In genomic region chr4:46390353-46391058, GRCh38 we compare ENCODE assay signal across 10 cellular contexts. TPM values are rescaled to one million over a fixed set of nuclear protein-coding genes. Genes with fewer than 3 reads are reported as not detected.
A peak's percentile ranks its signal among the peaks of the same experiment; 100 is the strongest.
DNase-seq lines count a peak whose midpoint lies in the region; ATAC-seq, FAIRE-seq and TF ChIP-seq lines count a peak whose summit lies in the region.
"Had no signal": no experiment of that assay in that cellular context is flagged by ENCODE, and none has a peak within 500 bp of the region (broad histone marks: within the 10 kb centered on the region; RNA-seq: fewer than 3 reads in every experiment).

No MANE protein-coding gene starts in this region.

- in situ Hi-C loops in KBM-7 (cut with MboI; ENCODE audit: low pct_unique_long_range_greater_than_20kb, low sequenced_read_pairs): no loop called here

- no peak for TF ChIP-seq POLR2A in A549 (IDR thresholded peaks at IDR 0.05; ENCODE audit: low read length)
- no peak for TF ChIP-seq POLR2A in gastroesophageal sphincter (IDR thresholded peaks at IDR 0.05)
- no peak for TF ChIP-seq POLR2A in erythroblast (IDR thresholded peaks at IDR 0.05; ENCODE audit: low read length)

- H3K4me1 ChIP-seq in A549 (no peaks in the 10 kb centered on the region), gastroesophageal sphincter (peaks cover 0 to 26% (median 4%) of the 10 kb centered on the region in 3 donors), neural progenitor cell (no peaks in the 10 kb centered on the region)

- H3K36me3 Mint-ChIP-seq in T-helper 17 cell (ENCODE audit: low read depth): peaks cover 2% of the 10 kb centered on the region
- no peaks in the 10 kb centered on the region for H3K36me3 Mint-ChIP-seq in neural progenitor cell

- DNase-seq in A549 (ENCODE audit: low read depth in 1 of 2, low spot score in 1 of 2) (no peak), T-helper 17 cell (no peak), neural progenitor cell (ENCODE audit: low spot score) (peak; percentile 6), T-helper 1 cell (no peak), dermis blood vessel endothelial cell (no peak), KBM-7 (no peak), erythroblast (lab: John Stamatoyannopoulos, UW) (no peak)
- DNase-seq: AML-193 had no signal

- H3K79me2 ChIP-seq in neural progenitor cell (ENCODE audit: low read depth): no peaks in the 10 kb centered on the region

- H3K9me3 ChIP-seq in A549 (no peaks in the 10 kb centered on the region), T-helper 17 cell (ENCODE audit: control insufficient read depth, low read length, poor library complexity, severe bottlenecking) (no peaks in the 10 kb centered on the region), gastroesophageal sphincter (no peaks in the 10 kb centered on the region), neural progenitor cell (ENCODE audit: low read depth) (no peaks in the 10 kb centered on the region)

- FAIRE-seq in A549 (lab: Jason Lieb, UNC): no peak

- H3K27me3 Mint-ChIP-seq in T-helper 17 cell (peaks cover 23% of the 10 kb centered on the region), neural progenitor cell (ENCODE audit: insufficient read depth, low read depth) (peaks cover 28% of the 10 kb centered on the region)

- H3K4me2 ChIP-seq in A549: peak overlapping the region; percentile 63
- peak overlapping the region; percentile 80 for H3K4me2 ChIP-seq in neural progenitor cell

- TF ChIP-seq EP300 in A549 (IDR thresholded peaks at IDR 0.05) (no peak), gastroesophageal sphincter (IDR thresholded peaks at IDR 0.05) (no peak)

- peaks cover 12% of the 10 kb centered on the region for H3F3A ChIP-seq in neural progenitor cell (ENCODE audit: low read depth)

- H3K27ac Mint-ChIP-seq in T-helper 17 cell (no peak overlapping the region), neural progenitor cell (no peak overlapping the region)

- TF ChIP-seq RAD21 in A549 (conservative IDR thresholded peaks at IDR 0.05 in 1 of 2, IDR thresholded peaks at IDR 0.05 in 1 of 2): no peak

- H3K4me1 Mint-ChIP-seq in T-helper 17 cell: peaks cover 2% of the 10 kb centered on the region
- H3K4me1 Mint-ChIP-seq in neural progenitor cell: peaks cover 23% of the 10 kb centered on the region

- no peak for TF ChIP-seq CTCF in A549 (IDR thresholded peaks at IDR 0.05)
- no peak for TF ChIP-seq CTCF in gastroesophageal sphincter (IDR thresholded peaks at IDR 0.05)
- TF ChIP-seq CTCF in neural progenitor cell (IDR thresholded peaks at IDR 0.05): no peak

- 9% methylated on average over 11 of the region's 27 CpGs for WGBS in A549 (ENCODE audit: missing lambda C conversion rate)
- WGBS in gastroesophageal sphincter (ENCODE audit: low coverage in 1 of 2), 2 donors: 5 to 7% methylated on average over 10 to 15 of the region's 27 CpGs

- POLR2A ChIA-PET in A549 (lab: Yijun Ruan, JAX): no interaction called here

- H3K4me3 Mint-ChIP-seq in T-helper 17 cell (peak overlapping the region; percentile 39), neural progenitor cell (peak overlapping the region; percentile 82)

- peaks cover 5% of the 10 kb centered on the region for H4K20me1 ChIP-seq in neural progenitor cell (ENCODE audit: low read depth)

- peak overlapping the region; percentile 56 for H2AFZ ChIP-seq in neural progenitor cell (replicated peaks)

- H3K27me3 ChIP-seq in gastroesophageal sphincter: peaks cover 50% of the 10 kb centered on the region
- peaks cover 80% of the 10 kb centered on the region for H3K27me3 ChIP-seq in neural progenitor cell

- ATAC-seq in A549: peak in 1 of 2 experiments; percentile 31; a peak in 1 of 6 replicates
- no peak for ATAC-seq in T-helper 17 cell
- no peak for ATAC-seq in gastroesophageal sphincter

- no peak overlapping the region for H3K9ac ChIP-seq in neural progenitor cell

- H3K27ac ChIP-seq in A549: no peak overlapping the region
- peak overlapping the region in 1 of 4 donors; percentile 22 for H3K27ac ChIP-seq in gastroesophageal sphincter
- H3K27ac ChIP-seq in neural progenitor cell: no peak overlapping the region

- CTCF ChIA-PET in A549 (lab: Yijun Ruan, JAX): no interaction called here

- no peaks in the 10 kb centered on the region for H3K36me3 ChIP-seq in gastroesophageal sphincter
- no peaks in the 10 kb centered on the region for H3K36me3 ChIP-seq in neural progenitor cell

- no peaks in the 10 kb centered on the region for H3K9me3 Mint-ChIP-seq in neural progenitor cell

- H3K4me3 ChIP-seq in A549 (peak overlapping the region; percentile 32; the same call in 2 of the 3 replicates), gastroesophageal sphincter (peak overlapping the region; percentile 18 to 47), neural progenitor cell (peak overlapping the region; percentile 59)

TF ChIP-seq in A549, 52 proteins besides CTCF, POLR2A, EP300 and RAD21:
- no peak for TF ChIP-seq ESRRA (IDR thresholded peaks at IDR 0.05; ENCODE audit: borderline replicate concordance, low read length)
- TF ChIP-seq CBX2 (IDR thresholded peaks at IDR 0.05; ENCODE audit: borderline replicate concordance, low read depth): no peak
- TF ChIP-seq KDM1A (IDR thresholded peaks at IDR 0.05; ENCODE audit: low read depth): no peak
- TF ChIP-seq HES2 (IDR thresholded peaks at IDR 0.05): no peak
- no peak for TF ChIP-seq TFCP2L1 (CRISPR knock-in tag; IDR thresholded peaks at IDR 0.05)
- TF ChIP-seq NR3C1 (IDR thresholded peaks at IDR 0.05): no peak
- no peak for TF ChIP-seq CBX8 (IDR thresholded peaks at IDR 0.05)
- no peak for TF ChIP-seq EHMT2 (IDR thresholded peaks at IDR 0.05; ENCODE audit: low read depth)
- no peak for TF ChIP-seq ATOH8 (CRISPR knock-in tag; IDR thresholded peaks at IDR 0.05; ENCODE audit: low read depth)
- TF ChIP-seq ZNF302 (CRISPR knock-in tag; IDR thresholded peaks at IDR 0.05): no peak
- no peak for TF ChIP-seq SREBF2 (IDR thresholded peaks at IDR 0.05)
- TF ChIP-seq HOXB5 (CRISPR knock-in tag; IDR thresholded peaks at IDR 0.05): no peak
- TF ChIP-seq KDM5A (IDR thresholded peaks at IDR 0.05): no peak
- TF ChIP-seq ZC3H11A (IDR thresholded peaks at IDR 0.05): no peak
- no peak for TF ChIP-seq USF2 (IDR thresholded peaks at IDR 0.05)
- no peak for TF ChIP-seq CHD2 (IDR thresholded peaks at IDR 0.05; ENCODE audit: low read length, partially characterized antibody)
- TF ChIP-seq PBX3 (IDR thresholded peaks at IDR 0.05): no peak
- no peak for TF ChIP-seq MYC (IDR thresholded peaks at IDR 0.05; ENCODE audit: borderline replicate concordance, low read length)
- no peak for TF ChIP-seq MAZ (IDR thresholded peaks at IDR 0.05; ENCODE audit: borderline replicate concordance, low read depth, low read length)

RNA-seq across cellular contexts. Expression of gene GABRA2, which starts 0.6 kb away (rescaled TPM):
- not detected in 2 replicates for polyA plus RNA-seq in A549 (2011; rRNA removed)
- not detected in 2 replicates for polyA plus RNA-seq in A549 (2012; cell fraction: cytosol; rRNA removed)
- not detected in 2 replicates for polyA plus RNA-seq in A549 (2012; cell fraction: nucleus; rRNA removed)
- not detected in 3 replicates for polyA plus RNA-seq in A549 (2017; fragmentation: RNase III; extraction: RNeasy Plus Mini Kit Qiagen cat#74134 plus additional on column Dnase treatment)
- polyA minus RNA-seq in A549 (2011; rRNA and poly(A)+ RNA removed): not detected in 2 replicates
- not detected for total RNA-seq in T-helper 17 cell
- total RNA-seq in gastroesophageal sphincter: 1 to 10 TPM in 3 of 4 donors, under 1 TPM in 1; 0.31 to 2.0 (median 1.4) TPM
- 0.12 and 0.47 TPM in 2 replicates for total RNA-seq in neural progenitor cell (ENCODE audit: low replicate concordance)
- not detected in 2 replicates for total RNA-seq in dermis blood vessel endothelial cell
- total RNA-seq: dermis microvascular lymphatic vessel endothelial cell had no signal
